24 cellular contexts compared by ENCODE assay signal in the genomic region with DNA sequence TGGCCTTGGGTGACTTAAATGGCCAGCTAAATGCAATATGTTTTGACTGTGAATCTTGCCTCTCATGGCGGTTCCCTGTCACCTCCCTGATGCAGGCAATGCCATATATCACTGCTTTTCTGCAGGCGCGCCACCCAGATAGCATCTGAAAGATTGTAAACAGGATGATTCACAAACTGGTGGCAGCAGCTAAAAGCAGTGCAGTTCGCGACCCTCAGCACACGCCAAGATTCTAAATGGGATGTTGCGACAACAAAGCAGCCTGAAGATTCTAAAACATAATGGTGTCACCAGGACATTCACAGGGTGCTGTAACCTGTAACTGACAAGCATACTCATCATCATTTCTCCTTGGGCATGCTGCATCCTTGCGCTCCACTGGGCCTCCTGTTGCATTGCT.
DNase-seq lines count a peak whose midpoint lies in the region; ATAC-seq and TF ChIP-seq lines count a peak whose summit lies in the region.
"Had no signal": no experiment of that assay in that cellular context is flagged by ENCODE, and none has a peak within 500 bp of the region (broad histone marks: within the 10 kb centered on the region; RNA-seq: fewer than 3 reads in every experiment).

No MANE protein-coding gene starts in this region.

- H3K4me3 ChIP-seq in trophoblast cell (ENCODE audit: low read depth, low read length) (no peak overlapping the region), suprapubic skin (no peak overlapping the region)
- H3K4me3 ChIP-seq: A549 had no signal

- no peak overlapping the region for H2BK5ac ChIP-seq in trophoblast cell (ENCODE audit: low read depth, low read length, poor library complexity)

- no peak overlapping the region for H3K9ac ChIP-seq in trophoblast cell (ENCODE audit: low read length)

- H3K4me1 ChIP-seq in trophoblast cell (ENCODE audit: control insufficient read depth in 1 of 2, insufficient read depth in 2 of 2, low read length in 2 of 2): peaks cover 2 to 7% of the 10 kb centered on the region in 2 experiments
- no peaks in the 10 kb centered on the region for H3K4me1 ChIP-seq in suprapubic skin
- H3K4me1 ChIP-seq: A549, Caco-2 had no signal

- no peak overlapping the region for H4K8ac ChIP-seq in trophoblast cell (ENCODE audit: low read depth, low read length)

- intact Hi-C loops in MCF 10A (cut with micrococcal nuclease): no loop called here

- ATAC-seq in SK-N-SH treated with all-trans-retinoic acid at 6 μM for 48 hours (no peak), GM19467 (IDR thresholded peaks at IDR 0.05; ENCODE audit: unreplicated experiment) (no peak)
- ATAC-seq: A549; CD8-positive, alpha-beta T cell; HepG2; Panc1 had no signal

- DNase-seq in Caki2 (ENCODE audit: low read depth) (peak; percentile 44), MV-4-11 (lab: John Stamatoyannopoulos, UW) (peak; percentile 22), trophoblast cell (peak; percentile 70 to 74), suprapubic skin (ENCODE audit: low spot score in 2 of 2) (no peak), MCF 10A (ENCODE audit: unreplicated experiment) (no peak)
- DNase-seq in activated T-cell treated with anti-CD3 and anti-CD28 coated beads, Interleukin-2, amount 50 U/mL, for 24 hours: no peak
- DNase-seq: Caco-2; CD8-positive, alpha-beta T cell; DMS79 treated with DMSO at 0.1 percent for 48 hours; GF-D8; H7; Kasumi-1; MM.1S; NCI-H1105 treated with DMSO at 0.1 percent for 48 hours; NCI-H2029; NCI-H446 treated with DMSO at 0.1 percent for 48 hours; NCI-H526; SIG-M5 had no signal

- no TSS peak for BruUV-seq in MCF 10A (replicated peaks; lab: Mats Ljungman, UMichigan)

- H2AK5ac ChIP-seq in trophoblast cell (ENCODE audit: low read length): no peak overlapping the region

- TF ChIP-seq EP300 in suprapubic skin (IDR thresholded peaks at IDR 0.05): no peak

- H3K4me1 Mint-ChIP-seq in activated T-cell treated with anti-CD3 and anti-CD28 coated beads, Interleukin-2, amount 50 U/mL, for 24 hours (ENCODE audit: low read depth): no peaks in the 10 kb centered on the region
- no peaks in the 10 kb centered on the region for H3K4me1 Mint-ChIP-seq in MCF 10A (ENCODE audit: insufficient read depth, unreplicated experiment)

- H3K27me3 ChIP-seq in trophoblast cell (ENCODE audit: insufficient read depth, low read length): no peaks in the 10 kb centered on the region
- H3K27me3 ChIP-seq in suprapubic skin: no peaks in the 10 kb centered on the region

- POLR2A ChIA-PET in MCF 10A (lab: Yijun Ruan, JAX): no interaction called here

- no peak overlapping the region for H3K27ac Mint-ChIP-seq in activated T-cell treated with anti-CD3 and anti-CD28 coated beads, Interleukin-2, amount 50 U/mL, for 24 hours
- H3K27ac Mint-ChIP-seq in MCF 10A (ENCODE audit: low read depth, unreplicated experiment): no peak overlapping the region
- H3K27ac Mint-ChIP-seq: CD8-positive, alpha-beta T cell had no signal

- no peaks in the 10 kb centered on the region for H3K36me3 Mint-ChIP-seq in activated T-cell treated with anti-CD3 and anti-CD28 coated beads, Interleukin-2, amount 50 U/mL, for 24 hours (ENCODE audit: low read depth)
- H3K36me3 Mint-ChIP-seq in MCF 10A (ENCODE audit: insufficient read depth, unreplicated experiment): no peaks in the 10 kb centered on the region
- H3K36me3 Mint-ChIP-seq: CD8-positive, alpha-beta T cell had no signal

- H2BK120ac ChIP-seq in trophoblast cell (ENCODE audit: insufficient read depth, low read length, poor library complexity): no peak overlapping the region

- no peak overlapping the region for H3K4me3 Mint-ChIP-seq in activated T-cell treated with anti-CD3 and anti-CD28 coated beads, Interleukin-2, amount 50 U/mL, for 24 hours
- no peak overlapping the region for H3K4me3 Mint-ChIP-seq in MCF 10A (ENCODE audit: unreplicated experiment)
- H3K4me3 Mint-ChIP-seq: CD8-positive, alpha-beta T cell had no signal

- TF ChIP-seq CTCF in suprapubic skin (IDR thresholded peaks at IDR 0.05) (no peak), MCF 10A (IDR thresholded peaks at IDR 0.05; ENCODE audit: unreplicated experiment) (no peak)

- no peak overlapping the region for H2BK12ac ChIP-seq in trophoblast cell (ENCODE audit: low read length)

- no peaks in the 10 kb centered on the region for H3K79me1 ChIP-seq in trophoblast cell (ENCODE audit: low read length)

- CTCF ChIA-PET in MCF 10A (lab: Yijun Ruan, JAX): no interaction called here

- no CpG with 5 or more reads among the region's 8 CpGs for WGBS in trophoblast cell (ENCODE audit: extremely low coverage, insufficient coverage, insufficient read length)
- WGBS in suprapubic skin: 41% methylated on average over 8 of the region's 8 CpGs

- H3K9me3 ChIP-seq in trophoblast cell (ENCODE audit: insufficient read depth, low read depth, low read length): no peaks in the 10 kb centered on the region
- H3K9me3 ChIP-seq in suprapubic skin: no peaks in the 10 kb centered on the region
- H3K9me3 ChIP-seq: A549, Caco-2 had no signal

- in situ Hi-C loops in Caki2 (cut with HindIII; ENCODE audit: low pct_unique_long_range_greater_than_20kb, low sequenced_read_pairs): no loop called here

- no peak overlapping the region for H4K12ac ChIP-seq in trophoblast cell (ENCODE audit: low read depth, low read length)

- H3K79me2 ChIP-seq in trophoblast cell (ENCODE audit: control insufficient read depth, insufficient read depth, low read length, poor library complexity): no peaks in the 10 kb centered on the region

- H3K18ac ChIP-seq in trophoblast cell (ENCODE audit: low read length): no peak overlapping the region

- H2AFZ ChIP-seq in trophoblast cell (ENCODE audit: insufficient read depth, low read length, poor library complexity): no peak overlapping the region

- H3K36me3 ChIP-seq in trophoblast cell (ENCODE audit: control insufficient read depth in 1 of 2, insufficient read depth in 2 of 2, low read length in 2 of 2) (no peaks in the 10 kb centered on the region), suprapubic skin (no peaks in the 10 kb centered on the region)

- H3K14ac ChIP-seq in trophoblast cell (ENCODE audit: low read length): no peak overlapping the region

- no peak overlapping the region for H3K4ac ChIP-seq in trophoblast cell (ENCODE audit: low read depth, low read length)

- peaks cover 3% of the 10 kb centered on the region for H3K9me3 Mint-ChIP-seq in activated T-cell treated with anti-CD3 and anti-CD28 coated beads, Interleukin-2, amount 50 U/mL, for 24 hours
- H3K9me3 Mint-ChIP-seq in MCF 10A (ENCODE audit: unreplicated experiment): peaks cover 32% of the 10 kb centered on the region

- no peaks in the 10 kb centered on the region for H3K27me3 Mint-ChIP-seq in activated T-cell treated with anti-CD3 and anti-CD28 coated beads, Interleukin-2, amount 50 U/mL, for 24 hours
- H3K27me3 Mint-ChIP-seq in MCF 10A (ENCODE audit: insufficient read depth, unreplicated experiment): no peaks in the 10 kb centered on the region

- H3K23ac ChIP-seq in trophoblast cell (ENCODE audit: low read length): no peak overlapping the region

- no peak overlapping the region for H3K4me2 ChIP-seq in trophoblast cell (ENCODE audit: low read length)
- H3K4me2 ChIP-seq: A549 had no signal

- no peak overlapping the region for H4K91ac ChIP-seq in trophoblast cell (ENCODE audit: low read depth, low read length)

- TF ChIP-seq POLR2A in suprapubic skin (IDR thresholded peaks at IDR 0.05): no peak

- H3K27ac ChIP-seq in trophoblast cell (ENCODE audit: low read depth, low read length) (no peak overlapping the region), suprapubic skin (no peak overlapping the region)
- H3K27ac ChIP-seq: A549, C4-2B had no signal

TF ChIP-seq in SK-N-SH treated with all-trans-retinoic acid at 6 μM for 48 hours, 23 proteins besides CTCF, POLR2A, EP300 and RAD21:
- TF ChIP-seq ZC3H10 (CRISPR knock-in tag; IDR thresholded peaks at IDR 0.05): no peak
- TF ChIP-seq, protein P1, sequence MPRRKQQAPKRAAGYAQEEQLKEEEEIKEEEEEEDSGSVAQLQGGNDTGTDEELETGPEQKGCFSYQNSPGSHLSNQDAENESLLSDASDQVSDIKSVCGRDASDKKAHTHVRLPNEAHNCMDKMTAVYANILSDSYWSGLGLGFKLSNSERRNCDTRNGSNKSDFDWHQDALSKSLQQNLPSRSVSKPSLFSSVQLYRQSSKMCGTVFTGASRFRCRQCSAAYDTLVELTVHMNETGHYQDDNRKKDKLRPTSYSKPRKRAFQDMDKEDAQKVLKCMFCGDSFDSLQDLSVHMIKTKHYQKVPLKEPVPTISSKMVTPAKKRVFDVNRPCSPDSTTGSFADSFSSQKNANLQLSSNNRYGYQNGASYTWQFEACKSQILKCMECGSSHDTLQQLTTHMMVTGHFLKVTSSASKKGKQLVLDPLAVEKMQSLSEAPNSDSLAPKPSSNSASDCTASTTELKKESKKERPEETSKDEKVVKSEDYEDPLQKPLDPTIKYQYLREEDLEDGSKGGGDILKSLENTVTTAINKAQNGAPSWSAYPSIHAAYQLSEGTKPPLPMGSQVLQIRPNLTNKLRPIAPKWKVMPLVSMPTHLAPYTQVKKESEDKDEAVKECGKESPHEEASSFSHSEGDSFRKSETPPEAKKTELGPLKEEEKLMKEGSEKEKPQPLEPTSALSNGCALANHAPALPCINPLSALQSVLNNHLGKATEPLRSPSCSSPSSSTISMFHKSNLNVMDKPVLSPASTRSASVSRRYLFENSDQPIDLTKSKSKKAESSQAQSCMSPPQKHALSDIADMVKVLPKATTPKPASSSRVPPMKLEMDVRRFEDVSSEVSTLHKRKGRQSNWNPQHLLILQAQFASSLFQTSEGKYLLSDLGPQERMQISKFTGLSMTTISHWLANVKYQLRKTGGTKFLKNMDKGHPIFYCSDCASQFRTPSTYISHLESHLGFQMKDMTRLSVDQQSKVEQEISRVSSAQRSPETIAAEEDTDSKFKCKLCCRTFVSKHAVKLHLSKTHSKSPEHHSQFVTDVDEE (CRISPR knock-in tag; IDR thresholded peaks at IDR 0.05): 0 out of 2 replicates have a peak, but pooled peaks have one; percentile 47

Comparison
In these comparisons a context has a peak if more than half of its experiments do, and no peak if none do; other contexts are left out.
1. DNase-seq: peak in Caki2 (single experiment), MV-4-11 (single experiment) and trophoblast cell (2 of 2); none in suprapubic skin (0 of 2), activated T-cell treated with anti-CD3 and anti-CD28 coated beads, Interleukin-2, amount 50 U/mL, for 24 hours (single experiment) and MCF 10A (single experiment).